Comparison of ENCODE assay signal across 1 cellular context in genomic region chr1:64172458-64172983, GRCh38.
TF ChIP-seq lines count a peak whose summit lies in the region.

No MANE protein-coding gene starts in this region.

TF ChIP-seq in SK-N-SH treated with all-trans-retinoic acid at 6 μM for 48 hours, 23 proteins besides CTCF, POLR2A, EP300 and RAD21 (continued from another document):
- TF ChIP-seq CSRNP3 (CRISPR knock-in tag; IDR thresholded peaks at IDR 0.05): peak; percentile 71; the same call in 1 of the 2 replicates
- peak; percentile 97 for TF ChIP-seq TCF4 (CRISPR knock-in tag; IDR thresholded peaks at IDR 0.05; ENCODE audit: borderline replicate concordance)
